9 cellular contexts compared by ENCODE assay signal in genomic region chr18:12278765-12279682, GRCh38. TPM values are rescaled to one million over a fixed set of nuclear protein-coding genes. Genes with fewer than 3 reads are reported as not detected.
DNase-seq lines count a peak whose midpoint lies in the region; ATAC-seq and TF ChIP-seq lines count a peak whose summit lies in the region.
"Had no signal": no experiment of that assay in that cellular context is flagged by ENCODE, and none has a peak within 500 bp of the region (broad histone marks: within the 10 kb centered on the region; RNA-seq: fewer than 3 reads in every experiment).

No MANE protein-coding gene starts in this region.

- intact Hi-C loops in left lung (cut with DNase I): no loop called here

- DNase-seq in HuH-7.5 (ENCODE audit: low spot score): peak; percentile 86
- DNase-seq in left lung: peak; percentile 76 to 89
- no peak for DNase-seq in activated naive CD4-positive, alpha-beta T cell treated with Interleukin-2 at 50 U/mL for 16 hours
- DNase-seq in NCI-H526 (lab: John Stamatoyannopoulos, UW): no peak
- no peak for DNase-seq in effector memory CD4-positive, alpha-beta T cell

- ATAC-seq in left lung: peak; percentile 92
- no peak for ATAC-seq in GM18498 (IDR thresholded peaks at IDR 0.05; ENCODE audit: unreplicated experiment)
- ATAC-seq: stimulated activated memory B cell treated with anti-CD40 and anti-IgM and Interleukin-4, amounts not matched to agents 10 μg/mL and 1 μg/mL and 100 μg/mL, for 72 hours had no signal

- no peaks in the 10 kb centered on the region for H3K4me1 ChIP-seq in duodenal mucosa (ENCODE audit: control insufficient read depth in 1 of 2, insufficient read depth in 2 of 2, low read length in 2 of 2)
- H3K4me1 ChIP-seq in left lung: peaks cover 0 to 12% of the 10 kb centered on the region in 2 donors
- no peaks in the 10 kb centered on the region for H3K4me1 ChIP-seq in effector memory CD4-positive, alpha-beta T cell (ENCODE audit: control insufficient read depth, insufficient read depth, low read length, poor library complexity, severe bottlenecking)

- TF ChIP-seq CTCF in left lung (IDR thresholded peaks at IDR 0.05): peak in 1 of 2 donors; percentile 22

- no peaks in the 10 kb centered on the region for H3K9me3 ChIP-seq in duodenal mucosa (ENCODE audit: control insufficient read depth in 1 of 2, low read length in 2 of 2)
- H3K9me3 ChIP-seq in left lung: no peaks in the 10 kb centered on the region
- H3K9me3 ChIP-seq in effector memory CD4-positive, alpha-beta T cell (ENCODE audit: control insufficient read depth, low read length): no peaks in the 10 kb centered on the region

- H3K4me3 ChIP-seq in duodenal mucosa (ENCODE audit: low read depth in 1 of 2, low read length in 2 of 2) (peak overlapping the region; percentile 27 to 40), left lung (peak overlapping the region; percentile 15 to 20)
- H3K4me3 ChIP-seq in effector memory CD4-positive, alpha-beta T cell (ENCODE audit: insufficient read depth, low read depth, low read length, poor library complexity, severe bottlenecking): no peak overlapping the region

- H3K9ac ChIP-seq in duodenal mucosa (ENCODE audit: low read depth in 1 of 2, low read length in 2 of 2): peak overlapping the region; percentile 0 to 61

- peak overlapping the region; percentile 84 for H3K27ac ChIP-seq in duodenal mucosa (ENCODE audit: low read depth, low read length)
- peak overlapping the region; percentile 80 to 91 for H3K27ac ChIP-seq in left lung
- peak overlapping the region; percentile 90 for H3K27ac ChIP-seq in temporal lobe (ENCODE audit: low read depth, low read length)
- H3K27ac ChIP-seq in effector memory CD4-positive, alpha-beta T cell (ENCODE audit: insufficient read depth, low read length, poor library complexity, severe bottlenecking): no peak overlapping the region

- no peaks in the 10 kb centered on the region for H3K27me3 ChIP-seq in duodenal mucosa (ENCODE audit: control insufficient read depth in 1 of 2, insufficient read depth in 2 of 2, low read length in 2 of 2)
- no peaks in the 10 kb centered on the region for H3K27me3 ChIP-seq in left lung
- no peaks in the 10 kb centered on the region for H3K27me3 ChIP-seq in effector memory CD4-positive, alpha-beta T cell (replicated peaks; ENCODE audit: control insufficient read depth, insufficient read depth, low read length, poor library complexity, severe bottlenecking)

- H3K36me3 ChIP-seq in duodenal mucosa (ENCODE audit: control insufficient read depth in 1 of 2, insufficient read depth in 2 of 2, low read length in 2 of 2) (no peaks in the 10 kb centered on the region), left lung (no peaks in the 10 kb centered on the region)
- no peaks in the 10 kb centered on the region for H3K36me3 ChIP-seq in effector memory CD4-positive, alpha-beta T cell (ENCODE audit: control insufficient read depth, insufficient read depth, low read length)

RNA-seq across cellular contexts. Expression of gene CIDEA, which starts 24.9 kb away (rescaled TPM):
- total RNA-seq in left lung (not detected), temporal lobe (1.5 TPM)

RNA-seq across cellular contexts. Expression of gene TUBB6, which starts 29.0 kb away (rescaled TPM):
- total RNA-seq in left lung (100 to 1,000 TPM in 1 of 2 donors, 10 to 100 TPM in 1; 90.0 to 140 TPM), temporal lobe (19.7 TPM)

Comparison
In these comparisons a context has a peak if more than half of its experiments do, and no peak if none do; other contexts are left out.
1. DNase-seq: peak in HuH-7.5 (single experiment) and left lung (2 of 2); none in activated naive CD4-positive, alpha-beta T cell treated with Interleukin-2 at 50 U/mL for 16 hours (single experiment), NCI-H526 (0 of 2) and effector memory CD4-positive, alpha-beta T cell (0 of 3).